Comparison of ENCODE assay signal across 15 cellular contexts in genomic region chr7:102689436-102690282, GRCh38. TPM values are rescaled to one million over a fixed set of nuclear protein-coding genes. Genes with fewer than 3 reads are reported as not detected.
A peak's percentile ranks its signal among the peaks of the same experiment; 100 is the strongest.
DNase-seq lines count a peak whose midpoint lies in the region; ATAC-seq and TF ChIP-seq lines count a peak whose summit lies in the region.
"Not testable (repeated sequence)": the region's sequence is repeated elsewhere in the genome, so short reads cannot be mapped to it uniquely, and the experiment has no call there.
"Had no signal": no experiment of that assay in that cellular context is flagged by ENCODE, and none has a peak within 500 bp of the region (broad histone marks: within the 10 kb centered on the region; RNA-seq: fewer than 3 reads in every experiment).

No MANE protein-coding gene starts in this region.

- TF ChIP-seq CTCF in AG04450 (IDR thresholded peaks at IDR 0.05; ENCODE audit: low read depth, low read length); foreskin keratinocyte (conservative IDR thresholded peaks at IDR 0.05): not testable (repeated sequence)

- DNase-seq in AG04450 (ENCODE audit: low read depth, low spot score); foreskin keratinocyte: not testable (repeated sequence)

- ATAC-seq in GM18907 (IDR thresholded peaks at IDR 0.05; ENCODE audit: unreplicated experiment) (peak; percentile 59), GM21528 (IDR thresholded peaks at IDR 0.05; ENCODE audit: low FRiP score, unreplicated experiment) (peak; percentile 49), HG02885 (IDR thresholded peaks at IDR 0.05; ENCODE audit: poor library complexity, unreplicated experiment) (peak; percentile 72), HG03457 (IDR thresholded peaks at IDR 0.05; ENCODE audit: unreplicated experiment) (peak; percentile 38), foreskin keratinocyte (peak; percentile 61)
- peak; percentile 83 to 84 for ATAC-seq in activated CD4-positive, CD25-positive, alpha-beta regulatory T cell treated with anti-CD3 and anti-CD28 coated beads, Interleukin-2, amount 50 U/mL, for 24 hours

- H3K36me3 ChIP-seq in rectal smooth muscle tissue (ENCODE audit: control insufficient read depth, insufficient read depth, low read length) = not testable (repeated sequence)

- H3K27ac ChIP-seq in AG04450 (ENCODE audit: low read depth, low read length); foreskin keratinocyte; rectal smooth muscle tissue (ENCODE audit: low read depth, low read length): not testable (repeated sequence)

- H3K4me1 ChIP-seq in foreskin keratinocyte; rectal smooth muscle tissue (ENCODE audit: control insufficient read depth, insufficient read depth, low read length): not testable (repeated sequence)

- not testable (repeated sequence) for H3K9ac ChIP-seq in rectal smooth muscle tissue (ENCODE audit: low read length)

- not testable (repeated sequence) for H3K27me3 ChIP-seq in AG04450 (ENCODE audit: control insufficient read depth, insufficient read depth, low read length); foreskin keratinocyte; rectal smooth muscle tissue (ENCODE audit: control insufficient read depth, insufficient read depth, low read length)

- CTCF ChIA-PET in AG04450 (lab: Charles Lee) = not testable (repeated sequence)

- 0 out of 2 replicates have a peak overlapping the region, but pooled peaks have one; percentile 10 for H3K4me3 ChIP-seq in AG04450 (ENCODE audit: low read depth, low read length)
- H3K4me3 ChIP-seq in rectal smooth muscle tissue (ENCODE audit: low read length) = peak overlapping the region; percentile 21

- H3K9me3 ChIP-seq in AG04450 (ENCODE audit: control insufficient read depth, insufficient read depth, low read length) = not testable (repeated sequence)

- POLR2A ChIA-PET in AG04450 (lab: Yijun Ruan, JAX) = not testable (repeated sequence)

RNA-seq across cellular contexts. Expression of gene POLR2J2, which starts 18.2 kb away (rescaled TPM):
- polyA plus RNA-seq in AG04450 (2011; rRNA removed) = 1.9 and 2.0 TPM in 2 replicates
- 4.0 and 4.2 TPM in 2 replicates for polyA minus RNA-seq in AG04450 (2011; rRNA and poly(A)+ RNA removed)
- total RNA-seq in foreskin keratinocyte = 1.4 and 5.9 TPM in 2 replicates
- 0.35 and 2.9 TPM in 2 replicates for polyA plus RNA-seq in foreskin keratinocyte

RNA-seq across cellular contexts. Expression of gene SPDYE2B, which starts 39.5 kb away (rescaled TPM):
- not detected in 2 replicates for polyA plus RNA-seq in AG04450 (2011; rRNA removed)
- polyA minus RNA-seq in AG04450 (2011; rRNA and poly(A)+ RNA removed) = not detected in 2 replicates
- total RNA-seq in foreskin keratinocyte = not detected in 2 replicates
- polyA plus RNA-seq in foreskin keratinocyte = not detected in 2 replicates
- total RNA-seq: A172; M059J; mammary epithelial cell; Peyer's patch; T-helper 1 cell treated with Interleukin-12 subunit alpha and Interleukin-12 subunit beta and Interleukin-4 antibody, amounts not matched to agents 30 ng/mL and 1 ng/mL, for 36 hours; tibial nerve had no signal
- polyA plus RNA-seq: mammary epithelial cell, small intestine had no signal

RNA-seq across cellular contexts. Expression of gene UPK3BL1, which starts 47.1 kb away (rescaled TPM):
- 19.7 and 27.3 TPM in 2 replicates for polyA plus RNA-seq in AG04450 (2011; rRNA removed)
- polyA minus RNA-seq in AG04450 (2011; rRNA and poly(A)+ RNA removed) = 9.2 and 21.9 TPM in 2 replicates
- total RNA-seq in foreskin keratinocyte = 10.6 and 21.7 TPM in 2 replicates
- 14.5 and 26.5 TPM in 2 replicates for polyA plus RNA-seq in foreskin keratinocyte

RNA-seq across cellular contexts. Expression of gene FAM185A, which starts 59.1 kb away (rescaled TPM):
- 3.4 and 4.0 TPM in 2 replicates for polyA plus RNA-seq in AG04450 (2011; rRNA removed)
- 4.8 and 7.6 TPM in 2 replicates for polyA minus RNA-seq in AG04450 (2011; rRNA and poly(A)+ RNA removed)
- 4.4 and 5.2 TPM in 2 replicates for total RNA-seq in foreskin keratinocyte
- polyA plus RNA-seq in foreskin keratinocyte = 2.5 and 2.7 TPM in 2 replicates
